ENCODE assay signal across 1 cellular context in genomic region chr10:74150151-74151056, GRCh38.
TF ChIP-seq lines count a peak whose summit lies in the region.

Gene AP3M1, minus strand, starts transcription at chr10:74150828. Its CDS starts 12,449 bp downstream, at chr10:74138379.

TF ChIP-seq in H1, 55 proteins besides CTCF, POLR2A, EP300 and RAD21 (continued from another document):
- no peak for TF ChIP-seq RFX5 (IDR thresholded peaks at IDR 0.05; ENCODE audit: borderline replicate concordance, low read depth, low read length)
- TF ChIP-seq, protein P1, sequence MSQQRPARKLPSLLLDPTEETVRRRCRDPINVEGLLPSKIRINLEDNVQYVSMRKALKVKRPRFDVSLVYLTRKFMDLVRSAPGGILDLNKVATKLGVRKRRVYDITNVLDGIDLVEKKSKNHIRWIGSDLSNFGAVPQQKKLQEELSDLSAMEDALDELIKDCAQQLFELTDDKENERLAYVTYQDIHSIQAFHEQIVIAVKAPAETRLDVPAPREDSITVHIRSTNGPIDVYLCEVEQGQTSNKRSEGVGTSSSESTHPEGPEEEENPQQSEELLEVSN (IDR thresholded peaks at IDR 0.05) = peak; percentile 72
- no peak for TF ChIP-seq TEAD4 (IDR thresholded peaks at IDR 0.05; ENCODE audit: low read depth, low read length)
- peak; percentile 62 for TF ChIP-seq KDM4A (IDR thresholded peaks at IDR 0.05; ENCODE audit: low read depth, low read length, severe bottlenecking)
- TF ChIP-seq BCL11A (IDR thresholded peaks at IDR 0.05; ENCODE audit: low read depth in 2 of 2, low read length in 2 of 2) = no peak
- TF ChIP-seq SP2 (IDR thresholded peaks at IDR 0.05; ENCODE audit: low read length) = no peak
- TF ChIP-seq SIN3A (conservative IDR thresholded peaks at IDR 0.05 in 1 of 2, IDR thresholded peaks at IDR 0.05 in 1 of 2; ENCODE audit: low read depth in 1 of 2, low read length in 2 of 2) = 0 out of 4 replicates have a peak, but pooled peaks of 1 of the 2 experiments have one; percentile 76
- TF ChIP-seq SAP30 (IDR thresholded peaks at IDR 0.05; ENCODE audit: insufficient read depth, insufficient replicate concordance, low read length) = peak; percentile 24
- no peak for TF ChIP-seq JUN (IDR thresholded peaks at IDR 0.05; ENCODE audit: low read depth, low read length)
- peak; percentile 21 for TF ChIP-seq TAF7 (optimal IDR thresholded peaks at IDR 0.05; ENCODE audit: borderline replicate concordance, low read depth, low read length)
- no peak for TF ChIP-seq ASH2L (IDR thresholded peaks at IDR 0.05; ENCODE audit: low read length)
- no peak for TF ChIP-seq CBX5 (IDR thresholded peaks at IDR 0.05; ENCODE audit: low read depth, low read length)
- no peak for TF ChIP-seq JUND (IDR thresholded peaks at IDR 0.05; ENCODE audit: low read length)
- TF ChIP-seq KDM5A (IDR thresholded peaks at IDR 0.05; ENCODE audit: low read length) = no peak
- TF ChIP-seq CBX8 (IDR thresholded peaks at IDR 0.05; ENCODE audit: borderline replicate concordance, low read depth, low read length) = no peak
- TF ChIP-seq, protein P2, sequence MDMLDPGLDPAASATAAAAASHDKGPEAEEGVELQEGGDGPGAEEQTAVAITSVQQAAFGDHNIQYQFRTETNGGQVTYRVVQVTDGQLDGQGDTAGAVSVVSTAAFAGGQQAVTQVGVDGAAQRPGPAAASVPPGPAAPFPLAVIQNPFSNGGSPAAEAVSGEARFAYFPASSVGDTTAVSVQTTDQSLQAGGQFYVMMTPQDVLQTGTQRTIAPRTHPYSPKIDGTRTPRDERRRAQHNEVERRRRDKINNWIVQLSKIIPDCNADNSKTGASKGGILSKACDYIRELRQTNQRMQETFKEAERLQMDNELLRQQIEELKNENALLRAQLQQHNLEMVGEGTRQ (IDR thresholded peaks at IDR 0.05; ENCODE audit: low read length) = no peak
- TF ChIP-seq KDM1A (IDR thresholded peaks at IDR 0.05; ENCODE audit: borderline replicate concordance, low read length) = 0 out of 2 replicates have a peak, but pooled peaks have one; percentile 10
- TF ChIP-seq, protein P3, sequence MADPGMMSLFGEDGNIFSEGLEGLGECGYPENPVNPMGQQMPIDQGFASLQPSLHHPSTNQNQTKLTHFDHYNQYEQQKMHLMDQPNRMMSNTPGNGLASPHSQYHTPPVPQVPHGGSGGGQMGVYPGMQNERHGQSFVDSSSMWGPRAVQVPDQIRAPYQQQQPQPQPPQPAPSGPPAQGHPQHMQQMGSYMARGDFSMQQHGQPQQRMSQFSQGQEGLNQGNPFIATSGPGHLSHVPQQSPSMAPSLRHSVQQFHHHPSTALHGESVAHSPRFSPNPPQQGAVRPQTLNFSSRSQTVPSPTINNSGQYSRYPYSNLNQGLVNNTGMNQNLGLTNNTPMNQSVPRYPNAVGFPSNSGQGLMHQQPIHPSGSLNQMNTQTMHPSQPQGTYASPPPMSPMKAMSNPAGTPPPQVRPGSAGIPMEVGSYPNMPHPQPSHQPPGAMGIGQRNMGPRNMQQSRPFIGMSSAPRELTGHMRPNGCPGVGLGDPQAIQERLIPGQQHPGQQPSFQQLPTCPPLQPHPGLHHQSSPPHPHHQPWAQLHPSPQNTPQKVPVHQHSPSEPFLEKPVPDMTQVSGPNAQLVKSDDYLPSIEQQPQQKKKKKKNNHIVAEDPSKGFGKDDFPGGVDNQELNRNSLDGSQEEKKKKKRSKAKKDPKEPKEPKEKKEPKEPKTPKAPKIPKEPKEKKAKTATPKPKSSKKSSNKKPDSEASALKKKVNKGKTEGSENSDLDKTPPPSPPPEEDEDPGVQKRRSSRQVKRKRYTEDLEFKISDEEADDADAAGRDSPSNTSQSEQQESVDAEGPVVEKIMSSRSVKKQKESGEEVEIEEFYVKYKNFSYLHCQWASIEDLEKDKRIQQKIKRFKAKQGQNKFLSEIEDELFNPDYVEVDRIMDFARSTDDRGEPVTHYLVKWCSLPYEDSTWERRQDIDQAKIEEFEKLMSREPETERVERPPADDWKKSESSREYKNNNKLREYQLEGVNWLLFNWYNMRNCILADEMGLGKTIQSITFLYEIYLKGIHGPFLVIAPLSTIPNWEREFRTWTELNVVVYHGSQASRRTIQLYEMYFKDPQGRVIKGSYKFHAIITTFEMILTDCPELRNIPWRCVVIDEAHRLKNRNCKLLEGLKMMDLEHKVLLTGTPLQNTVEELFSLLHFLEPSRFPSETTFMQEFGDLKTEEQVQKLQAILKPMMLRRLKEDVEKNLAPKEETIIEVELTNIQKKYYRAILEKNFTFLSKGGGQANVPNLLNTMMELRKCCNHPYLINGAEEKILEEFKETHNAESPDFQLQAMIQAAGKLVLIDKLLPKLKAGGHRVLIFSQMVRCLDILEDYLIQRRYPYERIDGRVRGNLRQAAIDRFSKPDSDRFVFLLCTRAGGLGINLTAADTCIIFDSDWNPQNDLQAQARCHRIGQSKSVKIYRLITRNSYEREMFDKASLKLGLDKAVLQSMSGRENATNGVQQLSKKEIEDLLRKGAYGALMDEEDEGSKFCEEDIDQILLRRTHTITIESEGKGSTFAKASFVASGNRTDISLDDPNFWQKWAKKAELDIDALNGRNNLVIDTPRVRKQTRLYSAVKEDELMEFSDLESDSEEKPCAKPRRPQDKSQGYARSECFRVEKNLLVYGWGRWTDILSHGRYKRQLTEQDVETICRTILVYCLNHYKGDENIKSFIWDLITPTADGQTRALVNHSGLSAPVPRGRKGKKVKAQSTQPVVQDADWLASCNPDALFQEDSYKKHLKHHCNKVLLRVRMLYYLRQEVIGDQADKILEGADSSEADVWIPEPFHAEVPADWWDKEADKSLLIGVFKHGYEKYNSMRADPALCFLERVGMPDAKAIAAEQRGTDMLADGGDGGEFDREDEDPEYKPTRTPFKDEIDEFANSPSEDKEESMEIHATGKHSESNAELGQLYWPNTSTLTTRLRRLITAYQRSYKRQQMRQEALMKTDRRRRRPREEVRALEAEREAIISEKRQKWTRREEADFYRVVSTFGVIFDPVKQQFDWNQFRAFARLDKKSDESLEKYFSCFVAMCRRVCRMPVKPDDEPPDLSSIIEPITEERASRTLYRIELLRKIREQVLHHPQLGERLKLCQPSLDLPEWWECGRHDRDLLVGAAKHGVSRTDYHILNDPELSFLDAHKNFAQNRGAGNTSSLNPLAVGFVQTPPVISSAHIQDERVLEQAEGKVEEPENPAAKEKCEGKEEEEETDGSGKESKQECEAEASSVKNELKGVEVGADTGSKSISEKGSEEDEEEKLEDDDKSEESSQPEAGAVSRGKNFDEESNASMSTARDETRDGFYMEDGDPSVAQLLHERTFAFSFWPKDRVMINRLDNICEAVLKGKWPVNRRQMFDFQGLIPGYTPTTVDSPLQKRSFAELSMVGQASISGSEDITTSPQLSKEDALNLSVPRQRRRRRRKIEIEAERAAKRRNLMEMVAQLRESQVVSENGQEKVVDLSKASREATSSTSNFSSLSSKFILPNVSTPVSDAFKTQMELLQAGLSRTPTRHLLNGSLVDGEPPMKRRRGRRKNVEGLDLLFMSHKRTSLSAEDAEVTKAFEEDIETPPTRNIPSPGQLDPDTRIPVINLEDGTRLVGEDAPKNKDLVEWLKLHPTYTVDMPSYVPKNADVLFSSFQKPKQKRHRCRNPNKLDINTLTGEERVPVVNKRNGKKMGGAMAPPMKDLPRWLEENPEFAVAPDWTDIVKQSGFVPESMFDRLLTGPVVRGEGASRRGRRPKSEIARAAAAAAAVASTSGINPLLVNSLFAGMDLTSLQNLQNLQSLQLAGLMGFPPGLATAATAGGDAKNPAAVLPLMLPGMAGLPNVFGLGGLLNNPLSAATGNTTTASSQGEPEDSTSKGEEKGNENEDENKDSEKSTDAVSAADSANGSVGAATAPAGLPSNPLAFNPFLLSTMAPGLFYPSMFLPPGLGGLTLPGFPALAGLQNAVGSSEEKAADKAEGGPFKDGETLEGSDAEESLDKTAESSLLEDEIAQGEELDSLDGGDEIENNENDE (IDR thresholded peaks at IDR 0.05; ENCODE audit: insufficient replicate concordance, low read length) = no peak
- no peak for TF ChIP-seq RXRA (IDR thresholded peaks at IDR 0.05; ENCODE audit: insufficient read depth, low read depth, low read length)
- no peak for TF ChIP-seq SIRT6 (IDR thresholded peaks at IDR 0.05; ENCODE audit: low read length)
- no peak for TF ChIP-seq NANOG (IDR thresholded peaks at IDR 0.05; ENCODE audit: insufficient read depth, low read depth, low read length, poor library complexity, severe bottlenecking)
- TF ChIP-seq CTBP2 (IDR thresholded peaks at IDR 0.05; ENCODE audit: borderline replicate concordance, insufficient read depth, insufficient read length, low read length) = no peak
- TF ChIP-seq PHF8 (conservative IDR thresholded peaks at IDR 0.05; ENCODE audit: low read depth, low read length) = peak; percentile 72
- no peak for TF ChIP-seq CEBPB (IDR thresholded peaks at IDR 0.05; ENCODE audit: low read depth, low read length)
- peak; percentile 87 for TF ChIP-seq SP1 (IDR thresholded peaks at IDR 0.05; ENCODE audit: low read depth, low read length)
- no peak for TF ChIP-seq SUZ12 (IDR thresholded peaks at IDR 0.05; ENCODE audit: low read length)
- TF ChIP-seq HDAC2 (IDR thresholded peaks at IDR 0.05; ENCODE audit: borderline replicate concordance in 1 of 2, low read depth in 2 of 2, low read length in 2 of 2) = no peak; a peak in 1 of 4 replicates
- TF ChIP-seq MAFK (IDR thresholded peaks at IDR 0.05; ENCODE audit: low read depth, low read length) = no peak
- peak; percentile 77 for TF ChIP-seq CREB1 (IDR thresholded peaks at IDR 0.05)
- no peak for TF ChIP-seq ZNF274 (IDR thresholded peaks at IDR 0.05; ENCODE audit: borderline replicate concordance, extremely low read depth, low read length)
- TF ChIP-seq GABPA (IDR thresholded peaks at IDR 0.05; ENCODE audit: borderline replicate concordance, insufficient read depth, low read length) = no peak
- TF ChIP-seq ATF3 (IDR thresholded peaks at IDR 0.05; ENCODE audit: insufficient read depth, low read depth, low read length) = no peak
- TF ChIP-seq POLR2AphosphoS5 (IDR thresholded peaks at IDR 0.05; ENCODE audit: low read depth, low read length) = peak; percentile 29; the same call in 1 of the 2 replicates
- 0 out of 2 replicates have a peak, but pooled peaks have one; percentile 26 for TF ChIP-seq EGR1 (IDR thresholded peaks at IDR 0.05; ENCODE audit: borderline replicate concordance, low read depth, low read length)
- TF ChIP-seq FOSL1 (IDR thresholded peaks at IDR 0.05; ENCODE audit: insufficient read depth, low read depth, low read length) = no peak
- no peak for TF ChIP-seq NRF1 (IDR thresholded peaks at IDR 0.05; ENCODE audit: low read depth, low read length)
- no peak for TF ChIP-seq EZH2 (IDR thresholded peaks at IDR 0.05; ENCODE audit: low read depth, low read length, severe bottlenecking)
- TF ChIP-seq POU5F1 (IDR thresholded peaks at IDR 0.05; ENCODE audit: low read depth, low read length) = no peak
- TF ChIP-seq RBBP5 (IDR thresholded peaks at IDR 0.05; ENCODE audit: borderline replicate concordance, low read depth, low read length) = peak; percentile 41; the same call in 1 of the 2 replicates
- no peak for TF ChIP-seq CHD2 (IDR thresholded peaks at IDR 0.05; ENCODE audit: low read length)
- no peak; the same call in 1 of the 2 replicates for TF ChIP-seq TAF1 (IDR thresholded peaks at IDR 0.05; ENCODE audit: low read depth, low read length)
- TF ChIP-seq CHD1 (IDR thresholded peaks at IDR 0.05; ENCODE audit: low read depth, low read length) = no peak
- no peak for TF ChIP-seq TBP (IDR thresholded peaks at IDR 0.05; ENCODE audit: low read depth, low read length)
- TF ChIP-seq BACH1 (IDR thresholded peaks at IDR 0.05; ENCODE audit: low read length) = no peak
- TF ChIP-seq YY1 (IDR thresholded peaks at IDR 0.05; ENCODE audit: low read depth, low read length) = no peak
- peak; percentile 100 for TF ChIP-seq SP4 (IDR thresholded peaks at IDR 0.05; ENCODE audit: low read length)
- TF ChIP-seq BRCA1 (IDR thresholded peaks at IDR 0.05; ENCODE audit: low read depth, low read length) = no peak
TF ChIP-seq in H1: peak in this region for 16.
